Comparison of ENCODE assay signal across 26 cellular contexts in the genomic region with DNA sequence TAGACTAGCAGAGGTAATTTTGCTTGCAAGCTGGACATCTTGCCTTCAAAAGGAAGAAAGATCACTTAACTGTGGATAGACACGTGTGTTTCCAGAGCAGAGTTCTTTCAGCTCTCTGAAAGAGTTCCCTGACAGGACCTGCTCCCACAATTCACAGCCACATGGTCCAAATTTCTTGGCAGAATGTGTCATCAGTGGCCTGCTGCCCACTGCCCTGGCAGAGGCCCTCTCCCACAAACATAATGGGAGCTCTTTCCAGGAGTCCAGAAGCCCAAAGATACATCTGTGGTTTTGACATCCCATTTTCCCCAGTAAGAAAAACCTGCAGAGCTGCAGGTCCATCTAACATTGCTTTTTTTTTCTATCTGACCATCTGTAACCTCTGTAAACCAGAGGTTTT. TPM values are rescaled to one million over a fixed set of nuclear protein-coding genes. Genes with fewer than 3 reads are reported as not detected.
A peak's percentile ranks its signal among the peaks of the same experiment; 100 is the strongest.
DNase-seq lines count a peak whose midpoint lies in the region; ATAC-seq and TF ChIP-seq lines count a peak whose summit lies in the region.
"Had no signal": no experiment of that assay in that cellular context is flagged by ENCODE, and none has a peak within 500 bp of the region (broad histone marks: within the 10 kb centered on the region; RNA-seq: fewer than 3 reads in every experiment).

No MANE protein-coding gene starts in this region.

- DNase-seq in HT1080 (ENCODE audit: low read depth) (peak; percentile 34), astrocyte of the hippocampus (ENCODE audit: low read depth, low spot score) (peak; percentile 57), heart right ventricle (peak; percentile 31), pons (ENCODE audit: low spot score) (peak; percentile 46), ACHN (no peak), NCI-H2171 treated with DMSO at 0.1 percent for 48 hours (lab: John Stamatoyannopoulos, UW) (no peak), DMS79 (lab: John Stamatoyannopoulos, UW) (no peak)
- DNase-seq: activated CD8-positive, alpha-beta T cell treated with anti-CD3 and anti-CD28 coated beads for 36 hours; activated gamma-delta T cell; activated T-cell treated with anti-CD3 and anti-CD28 coated beads for 4 hours; CD4-positive, CD25-positive, alpha-beta regulatory T cell; foreskin melanocyte; GDM1; kidney glomerular epithelial cell; mesendoderm; MM.1S; naive thymus-derived CD8-positive, alpha-beta T cell; NCI-H1417 treated with DMSO at 0.1 percent for 48 hours; ovary; sigmoid colon; stimulated activated CD4-positive, alpha-beta T cell treated with anti-CD3 and anti-CD28 coated beads, Interleukin-15, amount 100 ng/mL, for 24 hours had no signal

- no peaks in the 10 kb centered on the region for H3K36me3 ChIP-seq in heart right ventricle
- H3K36me3 ChIP-seq: HAP-1, ovary, sigmoid colon had no signal

- peak overlapping the region in 5 of 10 donors; percentile 8 to 43 (median 22) for H3K27ac ChIP-seq in heart right ventricle
- H3K27ac ChIP-seq: epithelial cell of prostate, ovary, RWPE1, sigmoid colon had no signal

- H3K4me3 ChIP-seq in heart right ventricle, result no peak overlapping the region
- H3K4me3 ChIP-seq: HAP-1, ovary, sigmoid colon had no signal

- no peaks in the 10 kb centered on the region for H3K27me3 ChIP-seq in heart right ventricle
- H3K27me3 ChIP-seq: ovary had no signal

- peak in 7 of 8 donors; percentile 34 to 81 (median 75) for ATAC-seq in heart right ventricle
- no peak for ATAC-seq in HG02840 (IDR thresholded peaks at IDR 0.05; ENCODE audit: low FRiP score, unreplicated experiment)
- ATAC-seq: activated CD4-positive, CD25-positive, alpha-beta regulatory T cell treated with anti-CD3 and anti-CD28 coated beads, Interleukin-2, amount 50 U/mL, for 24 hours; activated CD8-positive, alpha-beta T cell treated with anti-CD3 and anti-CD28 coated beads for 36 hours; naive thymus-derived CD8-positive, alpha-beta T cell had no signal

- H3K9me3 ChIP-seq in heart right ventricle, result no peaks in the 10 kb centered on the region
- H3K9me3 ChIP-seq: HAP-1, ovary, sigmoid colon had no signal

- TF ChIP-seq CTCF in heart right ventricle (IDR thresholded peaks at IDR 0.05), result no peak

- intact Hi-C loops in heart right ventricle (cut with DNase I), result no loop called here

- H3K4me1 ChIP-seq in heart right ventricle, result peaks cover 0 to 31% (median 14%) of the 10 kb centered on the region in 9 donors

- WGBS in heart right ventricle, 2 donors, result 32 to 33% methylated on average over 1 of the region's 1 CpG

- in situ Hi-C loops in ACHN (cut with HindIII; ENCODE audit: low pct_ligation_motif_present, low pct_unique_long_range_greater_than_20kb, low sequenced_read_pairs), result no loop called here

RNA-seq across cellular contexts. Expression of gene SERPINI1, which starts 48.3 kb away (rescaled TPM):
- 2.2 and 5.1 TPM in 2 replicates for total RNA-seq in HT1080 (2014; rRNA removed; shearing (Covaris generic))
- 2.0 and 2.3 TPM in 2 replicates for polyA plus RNA-seq in HT1080 (2015; cell fraction: cytosol; rRNA removed)
- 2.9 and 3.3 TPM in 2 replicates for polyA plus RNA-seq in HT1080 (2015; cell fraction: nucleus; rRNA removed)
- 10 to 100 TPM in 6 of 10 donors, 1 to 10 TPM in 4; 4.5 to 17.1 (median 11.3) TPM for total RNA-seq in heart right ventricle
- 1 to 10 TPM; 8.4 to 9.4 TPM for polyA plus RNA-seq in heart right ventricle

RNA-seq across cellular contexts. Expression of gene PDCD10, which starts 49.1 kb away (rescaled TPM):
- total RNA-seq in HT1080 (2014; rRNA removed; shearing (Covaris generic)), result 180 and 210 TPM in 2 replicates
- 140 and 155 TPM in 2 replicates for polyA plus RNA-seq in HT1080 (2015; cell fraction: cytosol; rRNA removed)
- polyA plus RNA-seq in HT1080 (2015; cell fraction: nucleus; rRNA removed), result 101 and 120 TPM in 2 replicates
- total RNA-seq in heart right ventricle, result 10 to 100 TPM; 28.3 to 44.3 (median 38.1) TPM
- polyA plus RNA-seq in heart right ventricle, result 10 to 100 TPM; 12.8 to 46.6 TPM

Comparison
In these comparisons a context has a peak if more than half of its experiments do, and no peak if none do; other contexts are left out.
1. DNase-seq: peak in HT1080 (single experiment), astrocyte of the hippocampus (single experiment), heart right ventricle (2 of 2) and pons (single experiment); none in ACHN (single experiment), NCI-H2171 treated with DMSO at 0.1 percent for 48 hours (single experiment) and DMS79 (single experiment).